In the genomic region with DNA sequence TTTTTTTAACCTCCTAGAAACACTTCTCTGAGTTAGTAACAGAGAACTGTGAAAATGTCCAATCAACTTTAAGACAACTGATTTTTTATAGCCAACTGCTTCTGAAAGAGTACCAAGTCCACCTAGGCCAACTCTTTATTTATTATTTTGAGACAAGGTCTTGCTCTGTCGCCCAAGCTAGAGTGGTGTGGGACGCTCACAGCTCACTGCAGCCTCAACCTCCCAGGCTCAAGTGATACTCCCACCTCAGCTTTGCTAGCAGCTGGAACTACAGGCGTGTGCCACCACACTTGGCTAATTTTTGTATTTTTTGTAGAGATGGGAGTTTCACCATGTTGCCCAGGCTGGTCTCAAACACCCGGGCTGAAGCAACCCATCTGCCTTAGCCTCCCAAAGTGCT, we compare ENCODE assay signal across 19 cellular contexts.
"Had no signal": no experiment of that assay in that cellular context is flagged by ENCODE, and none has a peak within 500 bp of the region (broad histone marks: within the 10 kb centered on the region; RNA-seq: fewer than 3 reads in every experiment).

No MANE protein-coding gene starts in this region.

- H3K27me3 Mint-ChIP-seq: naive thymus-derived CD8-positive, alpha-beta T cell; stimulated activated memory B cell treated with anti-CD40 and anti-IgM and Interleukin-4, amounts not matched to agents 10 μg/mL and 1 μg/mL and 100 μg/mL, for 72 hours; stimulated activated naive CD8-positive, alpha-beta T cell treated with anti-CD3 and anti-CD28 coated beads, Interleukin-15, Interleukin-2, amounts not matched to agents 100 ng/mL and 50 ng/mL, for 24 hours had no signal

- H3K27me3 ChIP-seq: heart left ventricle, spleen, tibial artery, upper lobe of left lung, uterus had no signal

- H3K9me3 Mint-ChIP-seq: endodermal cell; naive thymus-derived CD8-positive, alpha-beta T cell; neural crest cell; stimulated activated memory B cell treated with anti-CD40 and anti-IgM and Interleukin-4, amounts not matched to agents 10 μg/mL and 1 μg/mL and 100 μg/mL, for 72 hours; stimulated activated naive CD8-positive, alpha-beta T cell treated with anti-CD3 and anti-CD28 coated beads, Interleukin-15, Interleukin-2, amounts not matched to agents 100 ng/mL and 50 ng/mL, for 24 hours had no signal

- ATAC-seq: heart left ventricle; left colon; naive thymus-derived CD8-positive, alpha-beta T cell; sciatic nerve; stimulated activated memory B cell treated with anti-CD40 and anti-IgM and Interleukin-4, amounts not matched to agents 10 μg/mL and 1 μg/mL and 100 μg/mL, for 72 hours had no signal

- H3K27ac ChIP-seq: heart left ventricle, spleen, tibial artery, upper lobe of left lung, uterus had no signal

- H3K36me3 ChIP-seq: heart left ventricle, spleen, tibial artery, upper lobe of left lung, uterus had no signal

- H3K4me1 Mint-ChIP-seq: neural crest cell had no signal

- H3K4me3 Mint-ChIP-seq: endodermal cell; naive thymus-derived CD8-positive, alpha-beta T cell; neural crest cell; stimulated activated memory B cell treated with anti-CD40 and anti-IgM and Interleukin-4, amounts not matched to agents 10 μg/mL and 1 μg/mL and 100 μg/mL, for 72 hours; stimulated activated naive CD8-positive, alpha-beta T cell treated with anti-CD3 and anti-CD28 coated beads, Interleukin-15, Interleukin-2, amounts not matched to agents 100 ng/mL and 50 ng/mL, for 24 hours had no signal

- H3K27ac Mint-ChIP-seq: endodermal cell; stimulated activated memory B cell treated with anti-CD40 and anti-IgM and Interleukin-4, amounts not matched to agents 10 μg/mL and 1 μg/mL and 100 μg/mL, for 72 hours; stimulated activated naive CD8-positive, alpha-beta T cell treated with anti-CD3 and anti-CD28 coated beads, Interleukin-15, Interleukin-2, amounts not matched to agents 100 ng/mL and 50 ng/mL, for 24 hours had no signal

- H3K4me1 ChIP-seq: heart left ventricle, spleen, tibial artery, upper lobe of left lung, uterus had no signal

- H3K4me3 ChIP-seq: heart left ventricle, spleen, tibial artery, upper lobe of left lung, uterus had no signal

- H3K9me3 ChIP-seq: heart left ventricle, spleen, tibial artery, upper lobe of left lung, uterus had no signal

- DNase-seq: effector CD4-positive, alpha-beta T cell; endodermal cell; foreskin melanocyte; heart left ventricle; hippocampal formation; left colon; naive thymus-derived CD8-positive, alpha-beta T cell; posterior cingulate gyrus; spleen; stimulated activated CD4-positive, alpha-beta T cell treated with anti-CD3 and anti-CD28 coated beads, Interleukin-15, amount 100 ng/mL, for 24 hours; stimulated activated CD4-positive, alpha-beta T cell treated with anti-CD3 and anti-CD28 coated beads, Interleukin-1b, Interleukin-23, amount 100 ng/mL, for 48 hours; stimulated activated CD4-positive, alpha-beta T cell treated with anti-CD3 and anti-CD28 coated beads, Interleukin-4, amount 100 ng/mL, for 24 hours; tibial artery; upper lobe of left lung; uterus had no signal
